Comparison of ENCODE assay signal across 8 cellular contexts in genomic region chr7:102064361-102065025, GRCh38.
DNase-seq lines count a peak whose midpoint lies in the region; ATAC-seq and TF ChIP-seq lines count a peak whose summit lies in the region.

No MANE protein-coding gene starts in this region.

- intact Hi-C loops in Right ventricle myocardium superior (cut with DNase I) (no loop called here), posterior vena cava (cut with DNase I) (no loop called here)

- DNase-seq in GM03348 (ENCODE audit: low spot score) (peak; percentile 23), Right ventricle myocardium superior (peak; percentile 61), posterior vena cava (ENCODE audit: low spot score) (peak; percentile 81), T1000 (lab: John Stamatoyannopoulos, UW) (no peak)

- peak; percentile 72 for ATAC-seq in Right ventricle myocardium superior (ENCODE audit: poor library complexity)
- no peak for ATAC-seq in GM19397 (IDR thresholded peaks at IDR 0.05; ENCODE audit: unreplicated experiment)
- no peak for ATAC-seq in GM21423 (IDR thresholded peaks at IDR 0.05; ENCODE audit: unreplicated experiment)
- no peak for ATAC-seq in HG03378 (IDR thresholded peaks at IDR 0.05; ENCODE audit: unreplicated experiment)

TF ChIP-seq in PFSK-1, 5 proteins besides CTCF, POLR2A, EP300 and RAD21:
- TF ChIP-seq FOXP2 (optimal IDR thresholded peaks at IDR 0.05; ENCODE audit: borderline replicate concordance, extremely low read depth, extremely low read length, insufficient read depth), result peak; percentile 27
- TF ChIP-seq POLR2AphosphoS5 (IDR thresholded peaks at IDR 0.05; ENCODE audit: low read depth, low read length), result no peak
- TF ChIP-seq TAF1 (IDR thresholded peaks at IDR 0.05; ENCODE audit: borderline replicate concordance, insufficient read depth, low read length), result no peak
- TF ChIP-seq SIN3A (IDR thresholded peaks at IDR 0.05; ENCODE audit: borderline replicate concordance, insufficient read depth, low read length), result no peak
- TF ChIP-seq, protein P1, sequence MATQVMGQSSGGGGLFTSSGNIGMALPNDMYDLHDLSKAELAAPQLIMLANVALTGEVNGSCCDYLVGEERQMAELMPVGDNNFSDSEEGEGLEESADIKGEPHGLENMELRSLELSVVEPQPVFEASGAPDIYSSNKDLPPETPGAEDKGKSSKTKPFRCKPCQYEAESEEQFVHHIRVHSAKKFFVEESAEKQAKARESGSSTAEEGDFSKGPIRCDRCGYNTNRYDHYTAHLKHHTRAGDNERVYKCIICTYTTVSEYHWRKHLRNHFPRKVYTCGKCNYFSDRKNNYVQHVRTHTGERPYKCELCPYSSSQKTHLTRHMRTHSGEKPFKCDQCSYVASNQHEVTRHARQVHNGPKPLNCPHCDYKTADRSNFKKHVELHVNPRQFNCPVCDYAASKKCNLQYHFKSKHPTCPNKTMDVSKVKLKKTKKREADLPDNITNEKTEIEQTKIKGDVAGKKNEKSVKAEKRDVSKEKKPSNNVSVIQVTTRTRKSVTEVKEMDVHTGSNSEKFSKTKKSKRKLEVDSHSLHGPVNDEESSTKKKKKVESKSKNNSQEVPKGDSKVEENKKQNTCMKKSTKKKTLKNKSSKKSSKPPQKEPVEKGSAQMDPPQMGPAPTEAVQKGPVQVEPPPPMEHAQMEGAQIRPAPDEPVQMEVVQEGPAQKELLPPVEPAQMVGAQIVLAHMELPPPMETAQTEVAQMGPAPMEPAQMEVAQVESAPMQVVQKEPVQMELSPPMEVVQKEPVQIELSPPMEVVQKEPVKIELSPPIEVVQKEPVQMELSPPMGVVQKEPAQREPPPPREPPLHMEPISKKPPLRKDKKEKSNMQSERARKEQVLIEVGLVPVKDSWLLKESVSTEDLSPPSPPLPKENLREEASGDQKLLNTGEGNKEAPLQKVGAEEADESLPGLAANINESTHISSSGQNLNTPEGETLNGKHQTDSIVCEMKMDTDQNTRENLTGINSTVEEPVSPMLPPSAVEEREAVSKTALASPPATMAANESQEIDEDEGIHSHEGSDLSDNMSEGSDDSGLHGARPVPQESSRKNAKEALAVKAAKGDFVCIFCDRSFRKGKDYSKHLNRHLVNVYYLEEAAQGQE (IDR thresholded peaks at IDR 0.05; ENCODE audit: insufficient read depth in 1 of 2, low read depth in 2 of 2, low read length in 2 of 2), result no peak
